In the genomic region with DNA sequence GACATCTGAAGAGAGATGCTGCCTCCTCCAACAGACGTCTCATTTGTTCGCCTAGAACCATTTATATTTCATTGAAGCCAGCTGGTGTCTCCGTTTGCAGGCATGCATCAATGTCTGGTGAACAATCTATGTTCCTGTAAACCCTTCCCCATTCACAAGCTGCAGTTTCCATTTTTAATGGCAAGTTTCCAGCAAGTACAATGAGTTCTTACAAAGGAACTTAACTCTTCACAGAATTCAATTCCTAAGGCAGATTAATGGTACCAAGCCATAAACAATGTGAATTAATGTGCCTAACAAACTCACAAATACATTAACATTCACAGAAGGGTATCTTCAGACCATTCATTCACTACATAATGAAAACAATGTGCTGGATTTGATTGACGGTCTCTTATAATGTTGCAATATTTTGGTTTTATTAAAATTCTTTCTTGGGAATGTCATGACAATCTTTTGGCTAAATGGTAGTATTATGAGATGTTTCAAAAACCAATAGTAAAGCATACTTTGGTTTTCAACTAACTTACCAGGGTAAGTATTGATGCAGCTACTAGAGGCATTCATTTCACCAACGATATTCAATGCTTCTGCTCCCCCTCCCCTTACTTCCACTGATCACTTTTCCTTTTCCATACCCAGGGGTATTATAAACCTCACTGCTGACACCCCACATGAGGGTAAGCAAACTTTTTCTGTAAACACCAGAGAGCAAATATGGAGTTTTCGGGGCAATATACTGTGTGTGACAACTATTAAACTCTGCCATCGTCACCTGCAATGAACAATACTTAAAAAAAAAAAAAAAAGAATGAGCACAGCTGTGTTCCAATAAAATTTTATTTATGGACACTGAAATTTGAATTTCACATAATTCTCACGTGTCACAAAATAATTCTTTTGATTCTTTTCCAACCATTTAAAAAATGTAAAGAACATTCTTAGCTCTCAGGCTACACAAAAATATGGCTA, we compare ENCODE assay signal across 8 cellular contexts. TPM values are rescaled to one million over a fixed set of nuclear protein-coding genes. Genes with fewer than 3 reads are reported as not detected.
DNase-seq lines count a peak whose midpoint lies in the region; ATAC-seq, FAIRE-seq and TF ChIP-seq lines count a peak whose summit lies in the region.

No MANE protein-coding gene starts in this region.

- H3K4me1 ChIP-seq in osteoblast (ENCODE audit: insufficient read depth, low read length) (peaks cover 21% of the 10 kb centered on the region), pancreas (peaks cover 13 to 33% (median 32%) of the 10 kb centered on the region in 3 donors)

- DNase-seq in GM06990 (ENCODE audit: extremely low read depth, insufficient read length) (no peak), RKO (ENCODE audit: low spot score) (peak; percentile 11), epidermal melanocyte (ENCODE audit: insufficient read length, low spot score) (peak; percentile 69), osteoblast (ENCODE audit: insufficient read length, low spot score, missing footprints) (peak; percentile 59), middle frontal gyrus (ENCODE audit: extremely low spot score, low spot score) (no peak), pancreas (no peak)

- no peak overlapping the region for H2AFZ ChIP-seq in osteoblast (ENCODE audit: low read length)

- intact Hi-C loops in pancreas (cut with DNase I), result no loop called here

- peaks cover 91% of the 10 kb centered on the region for H3K79me2 ChIP-seq in osteoblast (ENCODE audit: insufficient read depth, low read length)

- H3K4me2 ChIP-seq in osteoblast (ENCODE audit: insufficient read depth, low read length), result peak overlapping the region; percentile 92

- peak overlapping the region; percentile 98 for H3K4me3 ChIP-seq in GM06990 (replicated peaks; ENCODE audit: low read depth, low read length)
- H3K4me3 ChIP-seq in osteoblast (ENCODE audit: insufficient read depth, low read length), result peak overlapping the region; percentile 98
- peak overlapping the region in 1 of 4 donors; percentile 8 for H3K4me3 ChIP-seq in pancreas

- peak overlapping the region; percentile 46 for H3K27ac ChIP-seq in osteoblast (ENCODE audit: low read depth, low read length)
- peak overlapping the region in 1 of 4 donors; percentile 42 for H3K27ac ChIP-seq in pancreas

- FAIRE-seq in A204.1 (lab: Jason Lieb, UNC), result peak; percentile 54
- FAIRE-seq in pancreas (lab: Jason Lieb, UNC), result no peak

- H3K9me3 ChIP-seq in osteoblast (ENCODE audit: low read depth, low read length) (no peaks in the 10 kb centered on the region), pancreas (no peaks in the 10 kb centered on the region)

- no peak for TF ChIP-seq CTCF in GM06990 (IDR thresholded peaks at IDR 0.05; ENCODE audit: insufficient read depth, low read length, poor library complexity, severe bottlenecking)
- no peak for TF ChIP-seq CTCF in osteoblast (IDR thresholded peaks at IDR 0.05; ENCODE audit: extremely low read depth, low read depth, low read length)
- TF ChIP-seq CTCF in pancreas (IDR thresholded peaks at IDR 0.05), result no peak

- ATAC-seq in HG03175 (IDR thresholded peaks at IDR 0.05; ENCODE audit: unreplicated experiment), result no peak
- no peak for ATAC-seq in pancreas

- peaks cover 75% of the 10 kb centered on the region for H4K20me1 ChIP-seq in osteoblast (ENCODE audit: insufficient read depth, low read length)

- no peaks in the 10 kb centered on the region for H3K27me3 ChIP-seq in GM06990 (replicated peaks; ENCODE audit: control insufficient read depth, insufficient read depth, low read length)
- H3K27me3 ChIP-seq in osteoblast (ENCODE audit: insufficient read depth, low read length), result no peaks in the 10 kb centered on the region
- no peaks in the 10 kb centered on the region for H3K27me3 ChIP-seq in pancreas

- H3K36me3 ChIP-seq in GM06990 (ENCODE audit: control insufficient read depth, insufficient read depth, low read length) (no peaks in the 10 kb centered on the region), osteoblast (ENCODE audit: insufficient read depth, low read length) (no peaks in the 10 kb centered on the region), pancreas (no peaks in the 10 kb centered on the region)

- WGBS in pancreas, 2 donors, result 37% methylated on average over 8 of the region's 8 CpGs

RNA-seq across cellular contexts. Expression of gene AKIRIN2, which starts 4.2 kb away (rescaled TPM):
- total RNA-seq in osteoblast (15.2 and 18.3 TPM in 2 replicates), pancreas (10 to 100 TPM in 3 of 6 donors, 1 to 10 TPM in 3; 7.3 to 20.1 (median 10.2) TPM)
- polyA plus RNA-seq in pancreas, result 10 to 100 TPM in 1 of 2 donors, 1 to 10 TPM in 1; 9.0 to 11.9 TPM

Comparison
In these comparisons a context has a peak if more than half of its experiments do, and no peak if none do; other contexts are left out.
1. DNase-seq: peak in RKO (single experiment), epidermal melanocyte (single experiment) and osteoblast (single experiment); none in GM06990 (single experiment), middle frontal gyrus (single experiment) and pancreas (0 of 6).